ENCODE assay signal across 1 cellular context in the genomic region with DNA sequence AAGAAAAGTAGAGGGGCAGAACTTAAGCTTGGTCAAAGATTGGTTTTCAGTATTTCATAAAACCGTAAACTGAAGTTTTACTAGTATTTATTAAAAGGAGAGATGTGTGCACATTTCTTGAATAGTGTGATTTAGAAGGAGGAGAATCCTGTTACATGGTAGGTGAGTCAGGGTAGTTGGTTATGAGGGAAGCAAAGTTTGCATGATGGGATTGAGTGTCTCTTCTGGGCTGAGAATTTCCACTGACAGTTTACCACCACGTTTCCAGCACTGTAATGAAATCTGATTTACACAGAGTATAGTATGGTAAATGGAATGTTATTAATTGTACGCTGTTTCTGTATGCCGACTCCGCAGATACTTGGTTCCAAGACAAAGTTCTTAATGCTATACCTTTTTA.
TF ChIP-seq lines count a peak whose summit lies in the region.

No MANE protein-coding gene starts in this region.

TF ChIP-seq in H1, 55 proteins besides CTCF, POLR2A, EP300 and RAD21 (continued from another document):
- TF ChIP-seq RBBP5 (IDR thresholded peaks at IDR 0.05; ENCODE audit: borderline replicate concordance, low read depth, low read length) (no peak), TCF12 (IDR thresholded peaks at IDR 0.05; ENCODE audit: low read depth, low read length) (no peak)
